ENCODE assay signal across 11 cellular contexts in genomic region chr1:234617135-234617985, GRCh38. TPM values are rescaled to one million over a fixed set of nuclear protein-coding genes. Genes with fewer than 3 reads are reported as not detected.
DNase-seq lines count a peak whose midpoint lies in the region; ATAC-seq and TF ChIP-seq lines count a peak whose summit lies in the region.
"Had no signal": no experiment of that assay in that cellular context is flagged by ENCODE, and none has a peak within 500 bp of the region (broad histone marks: within the 10 kb centered on the region; RNA-seq: fewer than 3 reads in every experiment).

No MANE protein-coding gene starts in this region.

- H3K4me3 ChIP-seq in AG04450 (ENCODE audit: low read depth, low read length), result no peak overlapping the region
- no peak overlapping the region for H3K4me3 ChIP-seq in HUES48 (ENCODE audit: low read depth, low read length)
- no peak overlapping the region for H3K4me3 ChIP-seq in mesodermal cell (ENCODE audit: extremely low read depth, insufficient read depth, low read length, poor library complexity, severe bottlenecking)

- no peak for DNase-seq in AG04450 (ENCODE audit: low read depth, low spot score)
- peak; percentile 80 for DNase-seq in MCF 10A (ENCODE audit: unreplicated experiment)
- no peak for DNase-seq in DMS53 treated with DMSO at 0.1 percent for 48 hours (lab: John Stamatoyannopoulos, UW; ENCODE audit: unreplicated experiment)
- no peak for DNase-seq in germinal center (ENCODE audit: low spot score)
- no peak for DNase-seq in occipital lobe (lab: John Stamatoyannopoulos, UW)
- DNase-seq: activated CD4-positive, CD25-positive, alpha-beta regulatory T cell treated with anti-CD3 and anti-CD28 coated beads, Interleukin-2, amount 50 U/mL, for 72 hours; NCI-H1930 had no signal

- no peaks in the 10 kb centered on the region for H3K9me3 Mint-ChIP-seq in MCF 10A (ENCODE audit: unreplicated experiment)

- H3K27ac Mint-ChIP-seq in MCF 10A (ENCODE audit: low read depth, unreplicated experiment), result peak overlapping the region; percentile 99

- no peak overlapping the region for H3K9ac ChIP-seq in HUES48 (ENCODE audit: low read depth, low read length)
- H3K9ac ChIP-seq: parathyroid adenoma had no signal

- peak overlapping the region; percentile 75 for H3K27ac ChIP-seq in AG04450 (ENCODE audit: low read depth, low read length)
- H3K27ac ChIP-seq in HUES48 (ENCODE audit: low read depth, low read length), result peak overlapping the region; percentile 70
- H3K27ac ChIP-seq in mesodermal cell (ENCODE audit: low read depth, low read length, severe bottlenecking), result peak overlapping the region; percentile 97
- H3K27ac ChIP-seq: parathyroid adenoma had no signal

- POLR2A ChIA-PET in AG04450 (lab: Yijun Ruan, JAX), result interaction anchor here (1.0 kb wide), 1 partner anchor 107 kb away, joined by 9 read pairs; no protein-coding TSS in a partner anchor
- POLR2A ChIA-PET in MCF 10A (lab: Yijun Ruan, JAX), result interaction anchor here (0.7 to 20.9 kb wide), 17 partner anchors 9 to 542 kb away, joined by 3 to 904 read pairs (median 6); no protein-coding TSS in a partner anchor

- CTCF ChIA-PET in AG04450 (lab: Charles Lee) (no interaction called here), MCF 10A (lab: Yijun Ruan, JAX) (interaction anchor here (0.8 to 2.4 kb wide), 6 partner anchors 11 to 471 kb away, joined by 3 to 12 read pairs (median 8); no protein-coding TSS in a partner anchor)

- H3K27me3 Mint-ChIP-seq in MCF 10A (ENCODE audit: insufficient read depth, unreplicated experiment), result no peaks in the 10 kb centered on the region

- no peak overlapping the region for H3K4me3 Mint-ChIP-seq in MCF 10A (ENCODE audit: unreplicated experiment)

- peaks cover 70% of the 10 kb centered on the region for H3K4me1 Mint-ChIP-seq in MCF 10A (ENCODE audit: insufficient read depth, unreplicated experiment)

- WGBS in mesodermal cell (ENCODE audit: insufficient coverage in 2 of 2), 2 experiments, result 85 to 91% methylated on average over 4 to 6 of the region's 14 CpGs

- no TSS peak for BruUV-seq in MCF 10A (replicated peaks; lab: Mats Ljungman, UMichigan)

- peaks cover 50% of the 10 kb centered on the region for H3K4me1 ChIP-seq in HUES48 (ENCODE audit: control insufficient read depth, insufficient read depth, low read length)
- H3K4me1 ChIP-seq in mesodermal cell (ENCODE audit: control insufficient read depth, insufficient read depth, low read length, poor library complexity, severe bottlenecking), result peaks cover 66% of the 10 kb centered on the region

- peaks cover 15% of the 10 kb centered on the region for H3K36me3 Mint-ChIP-seq in MCF 10A (ENCODE audit: insufficient read depth, unreplicated experiment)

- peak; percentile 30; the same call in 1 of the 2 replicates for TF ChIP-seq CTCF in AG04450 (IDR thresholded peaks at IDR 0.05; ENCODE audit: low read depth, low read length)
- TF ChIP-seq CTCF in MCF 10A (IDR thresholded peaks at IDR 0.05; ENCODE audit: unreplicated experiment), result peak; percentile 28

- intact Hi-C loops in MCF 10A (cut with micrococcal nuclease), result loop anchor here (10.0 kb wide), 1 partner anchor 887 kb away; the partner anchor contains the start of gene B3GALNT2

- no peak for ATAC-seq in GM19467 (IDR thresholded peaks at IDR 0.05; ENCODE audit: unreplicated experiment)

- H3K36me3 ChIP-seq in HUES48 (ENCODE audit: control insufficient read depth, insufficient read depth, low read length) (no peaks in the 10 kb centered on the region), mesodermal cell (ENCODE audit: control insufficient read depth, insufficient read depth, low read length) (no peaks in the 10 kb centered on the region)

- no peaks in the 10 kb centered on the region for H3K27me3 ChIP-seq in AG04450 (ENCODE audit: control insufficient read depth, insufficient read depth, low read length)
- no peaks in the 10 kb centered on the region for H3K27me3 ChIP-seq in HUES48 (ENCODE audit: control insufficient read depth, insufficient read depth, low read length)

- H3K9me3 ChIP-seq in AG04450 (ENCODE audit: control insufficient read depth, insufficient read depth, low read length), result no peaks in the 10 kb centered on the region
- H3K9me3 ChIP-seq in HUES48 (ENCODE audit: control insufficient read depth, insufficient read depth, low read length), result no peaks in the 10 kb centered on the region
- H3K9me3 ChIP-seq in mesodermal cell (ENCODE audit: control insufficient read depth, low read length), result no peaks in the 10 kb centered on the region

RNA-seq across cellular contexts. Expression of gene IRF2BP2, which starts 7.4 kb away (rescaled TPM):
- polyA plus RNA-seq in AG04450 (2011; rRNA removed), result 20.3 and 28.6 TPM in 2 replicates
- 38.5 and 53.5 TPM in 2 replicates for polyA minus RNA-seq in AG04450 (2011; rRNA and poly(A)+ RNA removed)
- total RNA-seq in MCF 10A (2022), result 149 and 217 TPM in 2 replicates
- polyA plus RNA-seq in mesodermal cell (2013, experiment 1 of 2), result 122 TPM
- polyA plus RNA-seq in mesodermal cell (2013, experiment 2 of 2), result 99.9 TPM
- 140 TPM for total RNA-seq in occipital lobe
